25 cellular contexts compared by ENCODE assay signal in the genomic region with DNA sequence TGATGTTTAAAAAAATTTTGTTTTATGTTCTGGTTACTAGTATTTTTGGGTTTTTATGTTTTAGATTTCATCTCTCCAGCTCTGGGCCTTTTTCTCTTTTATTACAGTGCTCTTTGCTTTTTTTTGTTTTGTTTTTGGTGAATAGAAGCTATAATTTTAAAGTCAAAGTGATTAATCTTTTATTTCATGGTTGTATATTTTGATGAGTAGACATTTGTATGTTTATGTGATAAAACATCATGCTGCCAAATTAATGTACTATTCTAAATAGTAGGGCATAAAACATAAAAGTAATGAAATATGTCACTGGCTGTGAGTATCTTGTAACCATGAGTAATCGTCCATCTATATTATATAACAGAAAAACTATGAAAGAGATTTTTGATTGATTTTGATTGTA.
"Had no signal": no experiment of that assay in that cellular context is flagged by ENCODE, and none has a peak within 500 bp of the region (broad histone marks: within the 10 kb centered on the region; RNA-seq: fewer than 3 reads in every experiment).

No MANE protein-coding gene starts in this region.

- H3K4me1 ChIP-seq: left ventricle myocardium inferior, neural progenitor cell, pancreas, spleen, upper lobe of right lung had no signal

- H3K36me3 ChIP-seq: heart right ventricle, left ventricle myocardium inferior, neural progenitor cell, neutrophil, pancreas, prostate gland, sigmoid colon, spleen, upper lobe of right lung had no signal

- H2AFZ ChIP-seq: hepatocyte, neural progenitor cell had no signal

- DNase-seq: heart right ventricle; islet precursor cell; left ventricle myocardium inferior; mesendoderm; naive B cell; natural killer cell; nephron progenitor cell; pancreas; posterior cingulate gyrus; retina; right cardiac atrium; sigmoid colon; small intestine; spleen; stimulated activated CD4-positive, alpha-beta T cell treated with anti-CD3 and anti-CD28 coated beads, Interleukin-4, amount 100 ng/mL, for 24 hours; stimulated activated naive CD4-positive, alpha-beta T cell; substantia nigra; trophoblast cell; upper lobe of right lung had no signal

- FAIRE-seq: pancreas, small intestine, urothelium cell line had no signal

- H3K27ac ChIP-seq: heart right ventricle, hepatocyte, left ventricle myocardium inferior, neural progenitor cell, neutrophil, pancreas, spleen, upper lobe of right lung had no signal

- ATAC-seq: heart right ventricle, natural killer cell, right cardiac atrium had no signal

- H3K4me3 ChIP-seq: heart right ventricle, hepatocyte, left ventricle myocardium inferior, lung, neural progenitor cell, pancreas, prostate gland, sigmoid colon, spleen, upper lobe of right lung had no signal

- H3K4me2 ChIP-seq: hepatocyte, neural progenitor cell had no signal

- H3K27me3 ChIP-seq: heart right ventricle, hepatocyte, neural progenitor cell, neutrophil, pancreas, sigmoid colon, upper lobe of right lung had no signal

- H3K9me3 ChIP-seq: heart right ventricle, left ventricle myocardium inferior, neutrophil, pancreas, prostate gland, sigmoid colon, spleen, upper lobe of right lung had no signal

- H3K9ac ChIP-seq: neural progenitor cell had no signal
